Comparison of ENCODE assay signal across 23 cellular contexts in the genomic region with DNA sequence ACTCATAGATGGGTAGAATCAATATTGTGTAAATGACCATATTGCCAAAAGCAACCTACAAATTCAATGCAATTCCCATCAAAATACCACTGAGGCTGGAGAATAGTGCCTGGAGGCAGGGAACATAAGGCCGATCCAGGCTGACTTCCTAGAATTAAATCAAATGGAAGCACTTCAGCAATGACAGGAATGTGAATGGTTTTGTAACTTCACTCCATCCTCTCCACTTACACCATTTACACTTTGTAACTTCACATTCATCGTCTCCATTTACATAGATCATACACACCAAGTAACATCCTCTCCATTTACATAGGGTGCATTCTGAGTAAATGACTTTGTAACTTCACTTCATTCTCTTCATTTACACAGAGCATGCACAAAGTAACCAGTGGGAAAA. TPM values are rescaled to one million over a fixed set of nuclear protein-coding genes. Genes with fewer than 3 reads are reported as not detected.
A peak's percentile ranks its signal among the peaks of the same experiment; 100 is the strongest.
DNase-seq lines count a peak whose midpoint lies in the region; ATAC-seq, FAIRE-seq and TF ChIP-seq lines count a peak whose summit lies in the region.
"Had no signal": no experiment of that assay in that cellular context is flagged by ENCODE, and none has a peak within 500 bp of the region (broad histone marks: within the 10 kb centered on the region; RNA-seq: fewer than 3 reads in every experiment).

No MANE protein-coding gene starts in this region.

- ATAC-seq in K562, result peak; percentile 23
- no peak for ATAC-seq in HG03108 (IDR thresholded peaks at IDR 0.05; ENCODE audit: unreplicated experiment)
- ATAC-seq: body of pancreas; naive thymus-derived CD4-positive, alpha-beta T cell had no signal

- H3K27ac Mint-ChIP-seq in type B pancreatic cell (no peak overlapping the region), mesothelial cell of epicardium (no peak overlapping the region)
- H3K27ac Mint-ChIP-seq: activated naive CD4-positive, alpha-beta T cell treated with anti-CD3 and anti-CD28 coated beads for 36 hours; naive thymus-derived CD4-positive, alpha-beta T cell had no signal

- peak; percentile 33 for FAIRE-seq in HTR-8/SVneo (lab: Jason Lieb, UNC)
- no peak for FAIRE-seq in K562 (lab: Jason Lieb, UNC)

- no peaks in the 10 kb centered on the region for H3K9me1 ChIP-seq in K562 (ENCODE audit: control insufficient read depth, insufficient read depth, low read length)

- H3K4me2 ChIP-seq in K562 (ENCODE audit: insufficient read depth, low read length), result peak overlapping the region; percentile 35

- no peak overlapping the region for H3K4me3 Mint-ChIP-seq in type B pancreatic cell
- no peak overlapping the region for H3K4me3 Mint-ChIP-seq in mesothelial cell of epicardium
- H3K4me3 Mint-ChIP-seq: activated naive CD4-positive, alpha-beta T cell treated with anti-CD3 and anti-CD28 coated beads for 36 hours; naive thymus-derived CD4-positive, alpha-beta T cell had no signal

- peak overlapping the region; percentile 82 for H3K27ac ChIP-seq in K562 (ENCODE audit: extremely low read depth, low read depth, low read length)
- H3K27ac ChIP-seq: body of pancreas, esophagus muscularis mucosa, uterus had no signal

- H3K36me3 Mint-ChIP-seq in type B pancreatic cell (no peaks in the 10 kb centered on the region), mesothelial cell of epicardium (peaks cover 9% of the 10 kb centered on the region)
- H3K36me3 Mint-ChIP-seq: naive thymus-derived CD4-positive, alpha-beta T cell had no signal

- no peak overlapping the region for H3K4me3 ChIP-seq in AG04449 (ENCODE audit: low read depth, low read length)
- no peak overlapping the region for H3K4me3 ChIP-seq in K562
- no peak overlapping the region for H3K4me3 ChIP-seq in BE2C (ENCODE audit: low read depth, low read length)
- H3K4me3 ChIP-seq: body of pancreas, esophagus muscularis mucosa, uterus had no signal

- no peaks in the 10 kb centered on the region for H4K20me1 ChIP-seq in K562 (replicated peaks; ENCODE audit: control insufficient read depth, insufficient read depth, low read length)

- H3K27me3 Mint-ChIP-seq in type B pancreatic cell (no peaks in the 10 kb centered on the region), mesothelial cell of epicardium (ENCODE audit: low read depth) (no peaks in the 10 kb centered on the region)

- BruUV-seq in K562 (replicated peaks; lab: Mats Ljungman, UMichigan), result no TSS peak

- TF ChIP-seq EP300 in K562 (IDR thresholded peaks at IDR 0.05; ENCODE audit: low read length), result no peak

- peak overlapping the region in 1 of 2 experiments; percentile 47; a peak in 1 of 4 replicates for H3K9ac ChIP-seq in K562 (ENCODE audit: insufficient read depth in 1 of 2, low read depth in 2 of 2, low read length in 2 of 2)

- no peaks in the 10 kb centered on the region for H3K27me3 ChIP-seq in K562 (ENCODE audit: control insufficient read depth in 2 of 2, insufficient read depth in 2 of 2, low read length in 2 of 2)
- H3K27me3 ChIP-seq in BE2C, result no peaks in the 10 kb centered on the region; the same call in 1 of the 2 replicates
- H3K27me3 ChIP-seq: body of pancreas, esophagus muscularis mucosa, uterus had no signal

- H3K9me3 ChIP-seq in K562 (replicated peaks; ENCODE audit: control insufficient read depth, insufficient read depth, low read depth, low read length) (no peaks in the 10 kb centered on the region), BE2C (no peaks in the 10 kb centered on the region)
- H3K9me3 ChIP-seq: body of pancreas, esophagus muscularis mucosa, uterus had no signal

- H3K4me1 ChIP-seq in K562 (replicated peaks in 1 of 2; ENCODE audit: control insufficient read depth in 2 of 2, insufficient read depth in 2 of 2, low read length in 2 of 2) (peaks cover 0 to 22% of the 10 kb centered on the region in 2 experiments; a peak in 4 of 5 replicates), BE2C (no peaks in the 10 kb centered on the region)
- H3K4me1 ChIP-seq: body of pancreas, esophagus muscularis mucosa, uterus had no signal

- H2AFZ ChIP-seq in K562 (ENCODE audit: low read depth, low read length), result peak overlapping the region; percentile 33; the same call in 1 of the 2 replicates

- TF ChIP-seq RAD21 in K562 (CRISPR knock-in tag; conservative IDR thresholded peaks at IDR 0.05 in 1 of 2, IDR thresholded peaks at IDR 0.05 in 1 of 2), result no peak

- in situ Hi-C loops in K562 (cut with MboI), result no loop called here

- POLR2A ChIA-PET in AG04449 (lab: Yijun Ruan, JAX) (no interaction called here), K562 (lab: Yijun Ruan, JAX) (no interaction called here)

- DNase-seq in AG04449 (ENCODE audit: low read depth, low spot score), result peak; percentile 31
- no peak for DNase-seq in HTR-8/SVneo (ENCODE audit: insufficient read length, low spot score)
- no peak for DNase-seq in K562 (ENCODE audit: extremely low read depth in 1 of 4, low spot score in 3 of 4)
- DNase-seq in iris pigment epithelial cell (ENCODE audit: low read depth), result peak; percentile 58
- DNase-seq in type B pancreatic cell (ENCODE audit: extremely low spot score, unreplicated experiment), result no peak
- DNase-seq in mesothelial cell of epicardium (ENCODE audit: low spot score in 2 of 2, unreplicated experiment in 2 of 2), result no peak
- no peak for DNase-seq in BE2C
- DNase-seq: activated CD4-positive, alpha-beta T cell treated with anti-CD3 and anti-CD28 coated beads for 48 hours; activated naive CD4-positive, alpha-beta T cell treated with anti-CD3 and anti-CD28 coated beads for 36 hours; body of pancreas; Karpas-422; naive thymus-derived CD4-positive, alpha-beta T cell; NCI-H1436; NCI-H446 treated with DMSO at 0.1 percent for 48 hours; stimulated activated naive CD4-positive, alpha-beta T cell treated with Interleukin-2 at 50 U/mL for 16 hours; T1000; uterus had no signal

- TF ChIP-seq CTCF in AG04449 (IDR thresholded peaks at IDR 0.05; ENCODE audit: insufficient read depth, low read length, missing control alignments) (no peak), K562 (IDR thresholded peaks at IDR 0.05 in 2 of 3, conservative IDR thresholded peaks at IDR 0.05 in 1 of 3; ENCODE audit: insufficient read depth in 2 of 3, low read depth in 1 of 3, low read length in 3 of 3) (no peak), type B pancreatic cell (conservative IDR thresholded peaks at IDR 0.05) (no peak), mesothelial cell of epicardium (IDR thresholded peaks at IDR 0.05; ENCODE audit: unreplicated experiment) (no peak), BE2C (IDR thresholded peaks at IDR 0.05; ENCODE audit: low read depth, low read length) (no peak)

- no peaks in the 10 kb centered on the region for H3K79me2 ChIP-seq in K562 (ENCODE audit: control insufficient read depth, insufficient read depth, low read length)

- CTCF ChIA-PET in AG04449 (lab: Yijun Ruan, JAX) (no interaction called here), K562 (lab: Yijun Ruan, JAX; ENCODE audit: low intra/inter-chr PET ratio) (no interaction called here)

- TF ChIP-seq POLR2A in K562 (conservative IDR thresholded peaks at IDR 0.05), result no peak

- intact Hi-C loops in K562 (cut with micrococcal nuclease), result no loop called here

- H3K36me3 ChIP-seq in K562 (ENCODE audit: control insufficient read depth, insufficient read depth, low read length), result no peaks in the 10 kb centered on the region; the same call in 2 of the 3 replicates
- no peaks in the 10 kb centered on the region for H3K36me3 ChIP-seq in BE2C
- H3K36me3 ChIP-seq: esophagus muscularis mucosa, uterus had no signal

- peaks cover 7% of the 10 kb centered on the region for H3K4me1 Mint-ChIP-seq in type B pancreatic cell (ENCODE audit: unreplicated experiment)
- no peaks in the 10 kb centered on the region for H3K4me1 Mint-ChIP-seq in mesothelial cell of epicardium
- H3K4me1 Mint-ChIP-seq: naive thymus-derived CD4-positive, alpha-beta T cell had no signal

- WGBS in K562 (ENCODE audit: insufficient coverage, low coverage, missing lambda C conversion rate), result 53% methylated on average over 2 of the region's 2 CpGs

- no peaks in the 10 kb centered on the region for H3K9me3 Mint-ChIP-seq in type B pancreatic cell
- peaks cover 28% of the 10 kb centered on the region for H3K9me3 Mint-ChIP-seq in mesothelial cell of epicardium

TF ChIP-seq in K562, 482 proteins besides CTCF, POLR2A, EP300 and RAD21 (continues in another document):
- TF ChIP-seq CBX5 (IDR thresholded peaks at IDR 0.05; ENCODE audit: borderline replicate concordance, low read depth), result no peak
- no peak for TF ChIP-seq NUFIP1 (IDR thresholded peaks at IDR 0.05; ENCODE audit: partially characterized antibody)
- TF ChIP-seq SRSF1 (IDR thresholded peaks at IDR 0.05; ENCODE audit: low read depth, low read length), result no peak
- TF ChIP-seq, protein P1, sequence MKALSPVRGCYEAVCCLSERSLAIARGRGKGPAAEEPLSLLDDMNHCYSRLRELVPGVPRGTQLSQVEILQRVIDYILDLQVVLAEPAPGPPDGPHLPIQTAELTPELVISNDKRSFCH (CRISPR knock-in tag; IDR thresholded peaks at IDR 0.05), result no peak
- TF ChIP-seq, protein P1 (tag; IDR thresholded peaks at IDR 0.05), result no peak
- no peak for TF ChIP-seq SRF (CRISPR knock-in tag; IDR thresholded peaks at IDR 0.05)
- no peak for TF ChIP-seq ZNF232 (CRISPR knock-in tag; IDR thresholded peaks at IDR 0.05)
- no peak for TF ChIP-seq IFI16 (CRISPR knock-in tag; IDR thresholded peaks at IDR 0.05)
- TF ChIP-seq ZNF583 (CRISPR knock-in tag; IDR thresholded peaks at IDR 0.05), result no peak

RNA-seq across cellular contexts. Expression of gene STRIT1, which starts 11.6 kb away (rescaled TPM):
- total RNA-seq in K562 (2011; cell fraction: chromatin; rRNA removed; ENCODE audit: low replicate concordance), result not detected in 2 replicates
- not detected in 2 replicates for total RNA-seq in K562 (2011; cell fraction: nucleolus; rRNA removed)
- not detected in 2 replicates for total RNA-seq in K562 (2011; cell fraction: nucleoplasm; rRNA removed)
- total RNA-seq in K562 (2014; rRNA removed) (not detected in 2 replicates), K562 (2014; rRNA removed; fragmentation: Illumina TruSeq; extraction: Trizol) (not detected in 2 replicates), K562 (2015; rRNA removed; fragmentation: Illumina TruSeq; extraction: Trizol) (not detected in 2 replicates), K562 (2021) (not detected in 2 replicates), type B pancreatic cell (ENCODE audit: low replicate concordance) (0.33 TPM in 1 of 2 replicates, not detected in the other), mesothelial cell of epicardium (not detected in 3 replicates)
- polyA plus RNA-seq in K562 (2011; rRNA removed) (not detected in 2 replicates), K562 (2014; fragmentation: Illumina TruSeq; extraction: Trizol) (not detected in 2 replicates), K562 (2014; fragmentation: Nextera tagmentation; extraction: Ambion mirVana) (not detected), K562 (2014; rRNA removed) (not detected in 2 replicates)
- not detected in 2 replicates for polyA plus RNA-seq in K562 (2011; cell fraction: cytosol; rRNA removed)
- not detected in 2 replicates for polyA plus RNA-seq in K562 (2011; cell fraction: nucleus; rRNA removed)
- not detected in 2 replicates for polyA plus RNA-seq in K562 (2012)
- polyA minus RNA-seq in K562 (2011; rRNA and poly(A)+ RNA removed), result not detected in 2 replicates
- polyA minus RNA-seq in K562 (2011; cell fraction: cytosol; rRNA and poly(A)+ RNA removed), result not detected in 2 replicates
- not detected in 2 replicates for polyA minus RNA-seq in K562 (2011; cell fraction: nucleus; rRNA and poly(A)+ RNA removed)
- polyA plus RNA-seq in BE2C (2012; ENCODE audit: insufficient read depth, insufficient read length, low read depth), result not detected
- total RNA-seq: A172; activated naive CD4-positive, alpha-beta T cell treated with anti-CD3 and anti-CD28 coated beads for 36 hours; body of pancreas; Daoy; esophagus muscularis mucosa; liver; naive thymus-derived CD4-positive, alpha-beta T cell; posterior vena cava; uterus had no signal
- polyA plus RNA-seq: liver; naive thymus-derived CD4-positive, alpha-beta T cell had no signal

Comparison
In these comparisons a context has a peak if more than half of its experiments do, and no peak if none do; other contexts are left out.
1. DNase-seq: peak in AG04449 (single experiment) and iris pigment epithelial cell (single experiment); none in HTR-8/SVneo (single experiment), K562 (0 of 4), type B pancreatic cell (single experiment), mesothelial cell of epicardium (0 of 2) and BE2C (single experiment).